Comparison of ENCODE assay signal across 9 cellular contexts in the genomic region with DNA sequence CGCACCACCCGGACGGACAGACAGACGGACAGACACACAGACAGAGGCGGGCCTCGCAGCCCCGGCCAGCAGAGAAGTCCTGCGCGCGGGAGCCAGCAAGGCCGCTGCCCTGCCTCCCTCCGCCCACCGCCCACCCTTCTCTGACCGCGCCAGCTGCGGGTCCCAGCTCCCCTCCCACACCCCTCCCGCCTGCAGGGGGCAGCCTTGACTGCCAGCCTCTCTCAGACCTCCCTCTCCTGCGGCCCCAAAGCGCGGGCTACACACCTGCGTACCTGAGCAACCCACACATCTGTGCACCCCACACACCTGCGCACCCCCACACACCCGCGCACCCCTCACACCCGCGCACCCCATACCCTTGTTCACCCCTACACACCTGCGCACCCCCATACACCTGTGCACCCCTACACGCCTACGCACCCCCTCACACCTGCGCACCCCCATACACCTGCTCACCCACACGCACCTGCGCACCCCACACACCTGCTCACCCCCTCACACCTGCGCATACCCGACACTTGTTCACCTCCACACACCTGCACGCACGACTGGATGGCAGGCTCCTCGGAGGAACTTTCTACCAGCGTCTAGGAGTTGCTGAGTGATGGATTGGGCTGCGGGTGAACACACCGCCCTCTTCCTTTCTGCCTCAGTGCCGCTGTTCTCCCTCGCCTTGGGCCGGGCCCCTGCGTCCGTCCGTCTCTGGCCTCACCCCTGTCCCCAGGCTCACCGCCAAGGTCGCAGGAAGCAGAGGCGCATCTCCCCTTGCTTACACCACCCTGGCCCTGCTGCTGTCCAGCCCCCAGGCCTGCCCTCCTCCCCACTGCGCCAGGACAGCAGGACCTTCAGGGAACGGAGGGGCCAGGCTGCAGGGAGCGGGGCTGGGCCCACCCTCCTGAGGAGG. TPM values are rescaled to one million over a fixed set of nuclear protein-coding genes. Genes with fewer than 3 reads are reported as not detected.
A peak's percentile ranks its signal among the peaks of the same experiment; 100 is the strongest.
DNase-seq lines count a peak whose midpoint lies in the region; ATAC-seq, FAIRE-seq and TF ChIP-seq lines count a peak whose summit lies in the region.
"Had no signal": no experiment of that assay in that cellular context is flagged by ENCODE, and none has a peak within 500 bp of the region (broad histone marks: within the 10 kb centered on the region; RNA-seq: fewer than 3 reads in every experiment).

No MANE protein-coding gene starts in this region.

- no peak for TF ChIP-seq POLR2A in K562 (conservative IDR thresholded peaks at IDR 0.05)

- CTCF ChIA-PET in CD4-positive, alpha-beta T cell (lab: Charles Lee) = interaction anchor here (1.0 kb wide), 1 partner anchor 512 kb away, joined by 3 read pairs; no protein-coding TSS in a partner anchor
- CTCF ChIA-PET in K562 (lab: Yijun Ruan, JAX; ENCODE audit: low intra/inter-chr PET ratio) = interaction anchor here (0.7 to 1.5 kb wide), 2 partner anchors 222 to 512 kb away, joined by 3 to 4 read pairs; no protein-coding TSS in a partner anchor

- in situ Hi-C loops in K562 (cut with MboI) = no loop called here

- POLR2A ChIA-PET in CD4-positive, alpha-beta T cell (lab: Charles Lee) = no interaction called here
- POLR2A ChIA-PET in K562 (lab: Yijun Ruan, JAX) = interaction anchor here (0.5 to 0.6 kb wide), 2 partner anchors 20 to 256 kb away, joined by 3 read pairs; no protein-coding TSS in a partner anchor

- no peak overlapping the region for H3K27ac Mint-ChIP-seq in CD4-positive, alpha-beta T cell
- H3K27ac Mint-ChIP-seq in type B pancreatic cell = no peak overlapping the region

- H3K27me3 ChIP-seq in CD4-positive, alpha-beta T cell (ENCODE audit: control insufficient read depth, insufficient read depth, low read length) = peaks cover 4% of the 10 kb centered on the region
- H3K27me3 ChIP-seq in K562 (ENCODE audit: control insufficient read depth in 2 of 2, insufficient read depth in 2 of 2, low read length in 2 of 2) (peaks cover 28 to 58% of the 10 kb centered on the region in 2 experiments; a peak in 4 of 5 replicates), pancreas (peaks cover 0 to 4% (median 0%) of the 10 kb centered on the region in 4 donors)
- H3K27me3 ChIP-seq: ovary had no signal

- FAIRE-seq in K562 (lab: Jason Lieb, UNC) = no peak
- FAIRE-seq in pancreas (lab: Jason Lieb, UNC) = no peak

- H3K9me3 Mint-ChIP-seq in CD4-positive, alpha-beta T cell = no peaks in the 10 kb centered on the region
- no peaks in the 10 kb centered on the region for H3K9me3 Mint-ChIP-seq in type B pancreatic cell

- H3K4me1 Mint-ChIP-seq in CD4-positive, alpha-beta T cell (ENCODE audit: low read depth) = no peaks in the 10 kb centered on the region
- peaks cover 11% of the 10 kb centered on the region for H3K4me1 Mint-ChIP-seq in type B pancreatic cell (ENCODE audit: unreplicated experiment)

- no peak overlapping the region for H3K4me2 ChIP-seq in K562 (ENCODE audit: insufficient read depth, low read length)

- no peaks in the 10 kb centered on the region for H3K36me3 ChIP-seq in K562 (ENCODE audit: control insufficient read depth, insufficient read depth, low read length)
- no peaks in the 10 kb centered on the region for H3K36me3 ChIP-seq in pancreas
- H3K36me3 ChIP-seq: ovary had no signal

- H3K36me3 Mint-ChIP-seq in CD4-positive, alpha-beta T cell (ENCODE audit: low read depth) = no peaks in the 10 kb centered on the region
- no peaks in the 10 kb centered on the region for H3K36me3 Mint-ChIP-seq in type B pancreatic cell

- 0 out of 4 replicates have a peak overlapping the region, but pooled peaks of 1 of the 2 experiments have one; percentile 17 for H3K9ac ChIP-seq in K562 (ENCODE audit: insufficient read depth in 1 of 2, low read depth in 2 of 2, low read length in 2 of 2)

- H3K4me1 ChIP-seq in K562 (replicated peaks in 1 of 2; ENCODE audit: control insufficient read depth in 2 of 2, insufficient read depth in 2 of 2, low read length in 2 of 2) (peaks cover 0 to 27% of the 10 kb centered on the region in 2 experiments; a peak in 3 of 5 replicates), pancreas (peaks cover 0 to 4% (median 0%) of the 10 kb centered on the region in 3 donors)

- DNase-seq in CD4-positive, alpha-beta T cell = peak in 9 of 10 experiments; percentile 14 to 62 (median 35)
- peak; percentile 34 for DNase-seq in NCI-H1092 (lab: John Stamatoyannopoulos, UW)
- DNase-seq in K562 (ENCODE audit: extremely low read depth in 1 of 4, low spot score in 3 of 4) = peak; percentile 44 to 66 (median 54)
- DNase-seq in pancreas = peak in 3 of 6 donors; percentile 45 to 79 (median 51)
- DNase-seq in globus pallidus (ENCODE audit: low spot score) = no peak
- DNase-seq in type B pancreatic cell (ENCODE audit: extremely low spot score, unreplicated experiment) = no peak

- H3K9me3 ChIP-seq in CD4-positive, alpha-beta T cell (ENCODE audit: control insufficient read depth, low read length) = no peaks in the 10 kb centered on the region
- no peaks in the 10 kb centered on the region for H3K9me3 ChIP-seq in K562 (replicated peaks; ENCODE audit: control insufficient read depth, insufficient read depth, low read depth, low read length)
- H3K9me3 ChIP-seq in pancreas = no peaks in the 10 kb centered on the region
- H3K9me3 ChIP-seq: ovary had no signal

- peak; percentile 48 for ATAC-seq in CD4-positive, alpha-beta T cell (ENCODE audit: poor library complexity)
- ATAC-seq in K562 = peak; percentile 80
- peak; percentile 70 to 82 (median 70) for ATAC-seq in pancreas
- ATAC-seq in GM19395 (IDR thresholded peaks at IDR 0.05; ENCODE audit: unreplicated experiment) = no peak
- no peak for ATAC-seq in HG02973 (IDR thresholded peaks at IDR 0.05; ENCODE audit: unreplicated experiment)

- intact Hi-C loops in CD4-positive, alpha-beta T cell (cut with DNase I, micrococcal nuclease) = loop anchor here (2.0 to 10.0 kb wide), 4 partner anchors 222 to 675 kb away; no protein-coding TSS in a partner anchor
- intact Hi-C loops in K562 (cut with micrococcal nuclease) = no loop called here
- intact Hi-C loops in pancreas (cut with DNase I) = no loop called here

- no peaks in the 10 kb centered on the region for H4K20me1 ChIP-seq in K562 (replicated peaks; ENCODE audit: control insufficient read depth, insufficient read depth, low read length)

- 0 out of 4 replicates have a peak, but pooled peaks of 1 of the 2 experiments have one; percentile 6 for TF ChIP-seq RAD21 in K562 (CRISPR knock-in tag; conservative IDR thresholded peaks at IDR 0.05 in 1 of 2, IDR thresholded peaks at IDR 0.05 in 1 of 2)

- H2AFZ ChIP-seq in K562 (ENCODE audit: low read depth, low read length) = no peak overlapping the region

- H3K9me1 ChIP-seq in K562 (ENCODE audit: control insufficient read depth, insufficient read depth, low read length) = no peaks in the 10 kb centered on the region

- H3K27ac ChIP-seq in CD4-positive, alpha-beta T cell (ENCODE audit: low read depth, low read length) = no peak overlapping the region
- H3K27ac ChIP-seq in K562 (ENCODE audit: extremely low read depth, low read depth, low read length) (no peak overlapping the region), pancreas (no peak overlapping the region)
- H3K27ac ChIP-seq: ovary had no signal

- H3K79me2 ChIP-seq in K562 (ENCODE audit: control insufficient read depth, insufficient read depth, low read length) = no peaks in the 10 kb centered on the region

- H3K4me3 ChIP-seq in K562 (no peak overlapping the region), pancreas (no peak overlapping the region)
- H3K4me3 ChIP-seq: ovary had no signal

- H3K27me3 Mint-ChIP-seq in CD4-positive, alpha-beta T cell = peaks cover 19% of the 10 kb centered on the region
- H3K27me3 Mint-ChIP-seq in type B pancreatic cell = peaks cover 13% of the 10 kb centered on the region

- H3K4me3 Mint-ChIP-seq in CD4-positive, alpha-beta T cell = no peak overlapping the region
- H3K4me3 Mint-ChIP-seq in type B pancreatic cell = no peak overlapping the region

- TF ChIP-seq CTCF in CD4-positive, alpha-beta T cell (IDR thresholded peaks at IDR 0.05) = peak; percentile 26
- TF ChIP-seq CTCF in K562 (IDR thresholded peaks at IDR 0.05 in 2 of 3, conservative IDR thresholded peaks at IDR 0.05 in 1 of 3; ENCODE audit: insufficient read depth in 2 of 3, low read depth in 1 of 3, low read length in 3 of 3) (peak; percentile 10 to 37 (median 32); a peak in 3 of 6 replicates), pancreas (IDR thresholded peaks at IDR 0.05) (no peak), type B pancreatic cell (conservative IDR thresholded peaks at IDR 0.05) (no peak)

- TF ChIP-seq EP300 in K562 (IDR thresholded peaks at IDR 0.05; ENCODE audit: low read length) = no peak

- 16% methylated on average over 26 of the region's 52 CpGs for WGBS in K562 (ENCODE audit: insufficient coverage, low coverage, missing lambda C conversion rate)
- WGBS in pancreas, 2 donors = 34 to 39% methylated on average over 51 to 52 of the region's 52 CpGs

- no TSS peak for BruUV-seq in K562 (replicated peaks; lab: Mats Ljungman, UMichigan)

RNA-seq across cellular contexts. Expression of gene TMEM106C, which starts 20.8 kb away (rescaled TPM):
- 10 to 100 TPM; 17.4 to 20.3 TPM for total RNA-seq in CD4-positive, alpha-beta T cell
- 105 and 129 TPM in 2 replicates for total RNA-seq in K562 (2011; cell fraction: chromatin; rRNA removed; ENCODE audit: low replicate concordance)
- total RNA-seq in K562 (2011; cell fraction: nucleolus; rRNA removed) = 120 and 140 TPM in 2 replicates
- 128 and 132 TPM in 2 replicates for total RNA-seq in K562 (2011; cell fraction: nucleoplasm; rRNA removed)
- total RNA-seq in K562 (2014; rRNA removed) (37.2 and 37.6 TPM in 2 replicates), K562 (2014; rRNA removed; fragmentation: Illumina TruSeq; extraction: Trizol) (56.8 and 57.2 TPM in 2 replicates), K562 (2015; rRNA removed; fragmentation: Illumina TruSeq; extraction: Trizol) (56.8 and 59.3 TPM in 2 replicates), K562 (2021) (44.6 and 47.3 TPM in 2 replicates), pancreas (10 to 100 TPM; 25.6 to 42.1 (median 31.7) TPM), type B pancreatic cell (ENCODE audit: low replicate concordance) (76.7 and 77.1 TPM in 2 replicates)
- polyA plus RNA-seq in K562 (2011; rRNA removed) (159 and 183 TPM in 2 replicates), K562 (2014; fragmentation: Illumina TruSeq; extraction: Trizol) (86.3 and 89.1 TPM in 2 replicates), K562 (2014; fragmentation: Nextera tagmentation; extraction: Ambion mirVana) (100 to 1,000 TPM; 134 to 158 TPM), K562 (2014; rRNA removed) (52.6 and 61.5 TPM in 2 replicates), pancreas (10 to 100 TPM; 24.7 to 44.7 TPM)
- polyA plus RNA-seq in K562 (2011; cell fraction: cytosol; rRNA removed) = 127 and 142 TPM in 2 replicates
- 202 and 225 TPM in 2 replicates for polyA plus RNA-seq in K562 (2011; cell fraction: nucleus; rRNA removed)
- polyA plus RNA-seq in K562 (2012) = 68.2 and 134 TPM in 2 replicates
- polyA minus RNA-seq in K562 (2011; rRNA and poly(A)+ RNA removed) = 95.3 and 145 TPM in 2 replicates
- polyA minus RNA-seq in K562 (2011; cell fraction: cytosol; rRNA and poly(A)+ RNA removed) = 33.7 and 40.3 TPM in 2 replicates
- polyA minus RNA-seq in K562 (2011; cell fraction: nucleus; rRNA and poly(A)+ RNA removed) = 68.3 and 93.2 TPM in 2 replicates

RNA-seq across cellular contexts. Expression of gene VDR, which starts 37.8 kb away (rescaled TPM):
- total RNA-seq in CD4-positive, alpha-beta T cell = 1 to 10 TPM in 1 of 2 experiments, under 1 TPM in 1; 0.93 to 1.6 TPM
- 2.1 and 5.2 TPM in 2 replicates for total RNA-seq in K562 (2011; cell fraction: chromatin; rRNA removed; ENCODE audit: low replicate concordance)
- total RNA-seq in K562 (2011; cell fraction: nucleolus; rRNA removed) = 2.1 and 3.3 TPM in 2 replicates
- 2.3 and 2.4 TPM in 2 replicates for total RNA-seq in K562 (2011; cell fraction: nucleoplasm; rRNA removed)
- total RNA-seq in K562 (2014; rRNA removed) (2.2 and 2.7 TPM in 2 replicates), K562 (2014; rRNA removed; fragmentation: Illumina TruSeq; extraction: Trizol) (1.8 and 1.9 TPM in 2 replicates), K562 (2015; rRNA removed; fragmentation: Illumina TruSeq; extraction: Trizol) (1.2 TPM in 2 replicates), K562 (2021) (4.2 and 4.8 TPM in 2 replicates), pancreas (1 to 10 TPM; 1.3 to 5.5 (median 3.5) TPM), type B pancreatic cell (ENCODE audit: low replicate concordance) (0.77 and 1.5 TPM in 2 replicates)
- polyA plus RNA-seq in K562 (2011; rRNA removed) (1.1 and 2.4 TPM in 2 replicates), K562 (2014; fragmentation: Illumina TruSeq; extraction: Trizol) (4.0 and 4.3 TPM in 2 replicates), K562 (2014; fragmentation: Nextera tagmentation; extraction: Ambion mirVana) (under 1 TPM; 0.61 to 0.62 TPM), K562 (2014; rRNA removed) (1.8 and 2.0 TPM in 2 replicates), pancreas (1 to 10 TPM; 1.2 to 1.7 TPM)
- 0.78 and 3.6 TPM in 2 replicates for polyA plus RNA-seq in K562 (2011; cell fraction: cytosol; rRNA removed)
- polyA plus RNA-seq in K562 (2011; cell fraction: nucleus; rRNA removed) = 0.59 and 1.7 TPM in 2 replicates
- polyA plus RNA-seq in K562 (2012) = 2.8 and 5.2 TPM in 2 replicates
- polyA minus RNA-seq in K562 (2011; rRNA and poly(A)+ RNA removed) = 1.7 and 5.0 TPM in 2 replicates
- polyA minus RNA-seq in K562 (2011; cell fraction: cytosol; rRNA and poly(A)+ RNA removed) = 1.5 and 3.2 TPM in 2 replicates
- 1.00 and 2.4 TPM in 2 replicates for polyA minus RNA-seq in K562 (2011; cell fraction: nucleus; rRNA and poly(A)+ RNA removed)

Comparison
In these comparisons a context has a peak if more than half of its experiments do, and no peak if none do; other contexts are left out.
1. ATAC-seq: peak in CD4-positive, alpha-beta T cell (single experiment), K562 (single experiment) and pancreas (4 of 4); none in GM19395 (single experiment) and HG02973 (single experiment).
2. DNase-seq: peak in CD4-positive, alpha-beta T cell (9 of 10), NCI-H1092 (single experiment) and K562 (4 of 4); none in globus pallidus (single experiment) and type B pancreatic cell (single experiment).
3. CTCF ChIP-seq: peak in CD4-positive, alpha-beta T cell (single experiment) and K562 (3 of 3); none in pancreas (0 of 4) and type B pancreatic cell (single experiment).
4. intact Hi-C loops: an anchor here in CD4-positive, alpha-beta T cell (2.0 to 10.0 kb wide); none called in K562 and pancreas.